Comparison of ENCODE assay signal across 9 cellular contexts in the genomic region with DNA sequence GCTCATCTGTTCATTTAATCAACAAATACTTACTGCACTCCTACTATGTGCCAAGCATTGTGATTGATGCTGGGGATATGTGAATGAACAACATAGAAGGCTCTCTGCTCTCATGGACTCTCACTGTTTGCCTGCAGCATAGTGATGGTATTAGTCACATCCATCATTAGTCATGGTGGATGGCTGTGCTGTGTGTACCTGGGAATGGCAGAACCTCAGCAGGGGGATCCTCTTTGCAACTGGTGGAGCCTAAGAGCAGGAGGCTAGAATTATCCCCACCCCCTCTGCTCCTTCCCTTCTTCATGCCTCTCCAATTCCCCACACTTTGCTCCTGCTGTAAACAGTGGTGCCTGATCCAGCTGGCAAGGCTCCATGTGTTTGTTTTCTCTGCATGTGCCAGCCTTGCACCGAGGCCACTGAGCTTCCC. TPM values are rescaled to one million over a fixed set of nuclear protein-coding genes. Genes with fewer than 3 reads are reported as not detected.
DNase-seq lines count a peak whose midpoint lies in the region; ATAC-seq and TF ChIP-seq lines count a peak whose summit lies in the region.
"Had no signal": no experiment of that assay in that cellular context is flagged by ENCODE, and none has a peak within 500 bp of the region (broad histone marks: within the 10 kb centered on the region; RNA-seq: fewer than 3 reads in every experiment).

No MANE protein-coding gene starts in this region.

- ATAC-seq in GM19467 (IDR thresholded peaks at IDR 0.05; ENCODE audit: unreplicated experiment) (no peak), GM19328 (IDR thresholded peaks at IDR 0.05; ENCODE audit: unreplicated experiment) (no peak), HG03135 (IDR thresholded peaks at IDR 0.05; ENCODE audit: unreplicated experiment) (no peak)

- peaks cover 5 to 26% of the 10 kb centered on the region in 2 donors for H3K4me1 ChIP-seq in breast epithelium

- DNase-seq in DMS79 treated with DMSO at 0.1 percent for 48 hours (lab: John Stamatoyannopoulos, UW) (peak; percentile 91), NCI-H2081 (lab: John Stamatoyannopoulos, UW) (peak; percentile 72 to 84), breast epithelium (ENCODE audit: low spot score in 2 of 2) (peak in 1 of 2 donors; percentile 16)
- no peak for DNase-seq in stimulated activated naive CD4-positive, alpha-beta T cell (lab: John Stamatoyannopoulos, UW)

- H3K4me3 Mint-ChIP-seq in nephron, result no peak overlapping the region

- peak overlapping the region in 2 of 3 experiments; percentile 54 to 66 for H3K27ac Mint-ChIP-seq in nephron

- no peak overlapping the region for H3K4me3 ChIP-seq in breast epithelium
- H3K4me3 ChIP-seq: ovary had no signal

- H3K27me3 ChIP-seq in breast epithelium, result no peaks in the 10 kb centered on the region
- H3K27me3 ChIP-seq: ovary had no signal

- peaks cover 82% of the 10 kb centered on the region for H3K4me1 Mint-ChIP-seq in nephron

- TF ChIP-seq POLR2A in breast epithelium (IDR thresholded peaks at IDR 0.05), result no peak

- H3K9me3 Mint-ChIP-seq in nephron, result no peaks in the 10 kb centered on the region

- H3K9me3 ChIP-seq in breast epithelium, result no peaks in the 10 kb centered on the region
- H3K9me3 ChIP-seq: ovary had no signal

- H3K27ac ChIP-seq in breast epithelium, result peak overlapping the region; percentile 44 to 79
- H3K27ac ChIP-seq: ovary had no signal

- no peaks in the 10 kb centered on the region for H3K27me3 Mint-ChIP-seq in nephron (ENCODE audit: low read depth)

- intact Hi-C loops in breast epithelium (cut with DNase I; ENCODE audit: low total_unique reads), result no loop called here

- TF ChIP-seq CTCF in breast epithelium (IDR thresholded peaks at IDR 0.05), result no peak
- no peak for TF ChIP-seq CTCF in nephron (IDR thresholded peaks at IDR 0.05; ENCODE audit: unreplicated experiment in 3 of 3)

- no peaks in the 10 kb centered on the region for H3K36me3 ChIP-seq in breast epithelium
- H3K36me3 ChIP-seq: ovary had no signal

- H3K36me3 Mint-ChIP-seq in nephron (ENCODE audit: low read depth), result peaks cover 50% of the 10 kb centered on the region

RNA-seq across cellular contexts. Expression of a gene that starts 20.5 kb away (rescaled TPM):
- 10 to 100 TPM; 48.8 to 56.6 (median 55.1) TPM for total RNA-seq in breast epithelium

Comparison
In these comparisons a context has a peak if more than half of its experiments do, and no peak if none do; other contexts are left out.
1. DNase-seq: peak in DMS79 treated with DMSO at 0.1 percent for 48 hours (single experiment) and NCI-H2081 (2 of 2); none in stimulated activated naive CD4-positive, alpha-beta T cell (0 of 6).